In the genomic region with DNA sequence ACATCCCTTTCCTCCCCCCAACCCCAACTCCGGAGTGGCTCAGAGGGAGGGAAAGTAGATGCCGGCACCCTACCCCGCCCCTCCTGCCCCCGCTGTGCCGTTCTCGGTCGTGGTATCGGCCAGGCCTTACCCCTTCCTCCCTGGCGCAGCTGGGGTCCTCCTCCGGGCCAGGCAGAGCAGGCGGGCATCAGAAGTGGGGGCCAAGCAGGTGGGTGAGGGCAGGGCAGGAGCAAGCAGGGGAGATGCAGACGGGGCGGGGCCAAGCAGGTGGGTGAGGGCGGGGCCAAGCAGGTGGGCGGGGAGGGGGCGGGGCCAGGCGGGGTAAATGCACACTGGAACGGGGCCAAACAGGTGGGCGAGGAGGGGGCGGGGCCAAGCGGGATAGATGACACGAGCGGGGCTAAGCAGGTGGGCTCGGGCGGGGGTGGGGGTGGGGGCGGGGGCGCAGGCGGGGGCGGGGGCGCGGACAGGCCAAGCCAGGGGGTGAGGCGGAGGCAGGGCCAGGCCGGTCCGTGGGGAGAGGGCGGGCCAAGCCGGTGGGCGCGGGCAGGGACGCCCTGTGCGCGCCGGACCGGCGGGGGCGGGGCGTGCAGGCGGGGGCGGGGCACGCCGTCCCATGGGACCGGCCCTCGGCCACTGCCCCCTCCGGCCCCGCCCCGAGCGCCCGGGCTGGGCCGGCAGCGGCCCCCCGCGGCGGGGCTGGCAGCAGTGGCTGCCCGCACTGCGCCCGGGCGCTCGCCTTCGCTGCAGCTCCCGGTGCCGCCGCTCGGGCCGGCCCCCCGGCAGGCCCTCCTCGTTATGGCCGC, we compare ENCODE assay signal across 9 cellular contexts. TPM values are rescaled to one million over a fixed set of nuclear protein-coding genes. Genes with fewer than 3 reads are reported as not detected.
A peak's percentile ranks its signal among the peaks of the same experiment; 100 is the strongest.
DNase-seq lines count a peak whose midpoint lies in the region; ATAC-seq and TF ChIP-seq lines count a peak whose summit lies in the region.
"Had no signal": no experiment of that assay in that cellular context is flagged by ENCODE, and none has a peak within 500 bp of the region (broad histone marks: within the 10 kb centered on the region; RNA-seq: fewer than 3 reads in every experiment).

A gene with protein sequence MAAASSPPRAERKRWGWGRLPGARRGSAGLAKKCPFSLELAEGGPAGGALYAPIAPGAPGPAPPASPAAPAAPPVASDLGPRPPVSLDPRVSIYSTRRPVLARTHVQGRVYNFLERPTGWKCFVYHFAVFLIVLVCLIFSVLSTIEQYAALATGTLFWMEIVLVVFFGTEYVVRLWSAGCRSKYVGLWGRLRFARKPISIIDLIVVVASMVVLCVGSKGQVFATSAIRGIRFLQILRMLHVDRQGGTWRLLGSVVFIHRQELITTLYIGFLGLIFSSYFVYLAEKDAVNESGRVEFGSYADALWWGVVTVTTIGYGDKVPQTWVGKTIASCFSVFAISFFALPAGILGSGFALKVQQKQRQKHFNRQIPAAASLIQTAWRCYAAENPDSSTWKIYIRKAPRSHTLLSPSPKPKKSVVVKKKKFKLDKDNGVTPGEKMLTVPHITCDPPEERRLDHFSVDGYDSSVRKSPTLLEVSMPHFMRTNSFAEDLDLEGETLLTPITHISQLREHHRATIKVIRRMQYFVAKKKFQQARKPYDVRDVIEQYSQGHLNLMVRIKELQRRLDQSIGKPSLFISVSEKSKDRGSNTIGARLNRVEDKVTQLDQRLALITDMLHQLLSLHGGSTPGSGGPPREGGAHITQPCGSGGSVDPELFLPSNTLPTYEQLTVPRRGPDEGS (plus strand): TSS at position 708 of the 806 bp plus-strand sequence. CDS start 91 bp downstream, at position 799.
A gene with protein sequence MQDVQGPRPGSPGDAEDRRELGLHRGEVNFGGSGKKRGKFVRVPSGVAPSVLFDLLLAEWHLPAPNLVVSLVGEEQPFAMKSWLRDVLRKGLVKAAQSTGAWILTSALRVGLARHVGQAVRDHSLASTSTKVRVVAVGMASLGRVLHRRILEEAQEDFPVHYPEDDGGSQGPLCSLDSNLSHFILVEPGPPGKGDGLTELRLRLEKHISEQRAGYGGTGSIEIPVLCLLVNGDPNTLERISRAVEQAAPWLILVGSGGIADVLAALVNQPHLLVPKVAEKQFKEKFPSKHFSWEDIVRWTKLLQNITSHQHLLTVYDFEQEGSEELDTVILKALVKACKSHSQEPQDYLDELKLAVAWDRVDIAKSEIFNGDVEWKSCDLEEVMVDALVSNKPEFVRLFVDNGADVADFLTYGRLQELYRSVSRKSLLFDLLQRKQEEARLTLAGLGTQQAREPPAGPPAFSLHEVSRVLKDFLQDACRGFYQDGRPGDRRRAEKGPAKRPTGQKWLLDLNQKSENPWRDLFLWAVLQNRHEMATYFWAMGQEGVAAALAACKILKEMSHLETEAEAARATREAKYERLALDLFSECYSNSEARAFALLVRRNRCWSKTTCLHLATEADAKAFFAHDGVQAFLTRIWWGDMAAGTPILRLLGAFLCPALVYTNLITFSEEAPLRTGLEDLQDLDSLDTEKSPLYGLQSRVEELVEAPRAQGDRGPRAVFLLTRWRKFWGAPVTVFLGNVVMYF (N-terminal part only) (minus strand): TSS at position 214 of the 806 bp plus-strand sequence. CDS start 21,478 bp downstream, outside the sequence.

- TF ChIP-seq CTCF in omental fat pad (IDR thresholded peaks at IDR 0.05), result no peak
- no peak for TF ChIP-seq CTCF in thoracic aorta (IDR thresholded peaks at IDR 0.05)

- intact Hi-C loops in CD4-positive, alpha-beta memory T cell (cut with micrococcal nuclease), result loop anchor here (1.0 to 5.0 kb wide), 3 partner anchors 23 to 441 kb away; a partner anchor contains a TSS

- peaks cover 28 to 57% (median 41%) of the 10 kb centered on the region in 4 donors for H3K4me1 Mint-ChIP-seq in CD4-positive, alpha-beta memory T cell

- H3K9me3 Mint-ChIP-seq in CD4-positive, alpha-beta memory T cell, result peaks cover 0 to 2% (median 0%) of the 10 kb centered on the region in 8 donors

- no peak for TF ChIP-seq POLR2A in erythroblast (IDR thresholded peaks at IDR 0.05; ENCODE audit: low read length)

- POLR2A ChIA-PET in CD4-positive, alpha-beta memory T cell (lab: Charles Lee; ENCODE audit: partially characterized antibody), result interaction anchor here (1.5 to 6.1 kb wide), 4 partner anchors 22 to 440 kb away, joined by 3 to 35 read pairs (median 6); no protein-coding TSS in a partner anchor

- H3K27me3 Mint-ChIP-seq in CD4-positive, alpha-beta memory T cell, result no peaks in the 10 kb centered on the region

- H3K27me3 ChIP-seq in CD4-positive, alpha-beta memory T cell (ENCODE audit: insufficient read depth, low read length), result no peaks in the 10 kb centered on the region
- H3K27me3 ChIP-seq in thoracic aorta (replicated peaks; ENCODE audit: insufficient read depth), result no peaks in the 10 kb centered on the region

- H3K4me3 Mint-ChIP-seq in CD4-positive, alpha-beta memory T cell, result peak within 1 kb of the TSS; percentile 92 to 97 (median 94)

- H3K27ac ChIP-seq in CD4-positive, alpha-beta memory T cell (ENCODE audit: low read depth, low read length), result peak within 1 kb of the TSS; percentile 15
- H3K27ac ChIP-seq in thoracic aorta, result no peak within 1 kb of the TSS
- H3K27ac ChIP-seq: epithelial cell of prostate had no signal

- CTCF ChIA-PET in CD4-positive, alpha-beta memory T cell (lab: Charles Lee; ENCODE audit: partially characterized antibody), result interaction anchor here (1.5 to 4.4 kb wide), 3 partner anchors 17 to 448 kb away, joined by 4 to 30 read pairs (median 5); no protein-coding TSS in a partner anchor

- H3K36me3 ChIP-seq in CD4-positive, alpha-beta memory T cell (ENCODE audit: insufficient read depth, low read length), result no peaks in the 10 kb centered on the region
- no peaks in the 10 kb centered on the region for H3K36me3 ChIP-seq in thoracic aorta

- peak within 1 kb of the TSS; percentile 6 to 68 for H3K4me3 ChIP-seq in CD4-positive, alpha-beta memory T cell (ENCODE audit: low read length in 2 of 2)
- peak within 1 kb of the TSS; percentile 64 for H3K4me3 ChIP-seq in thoracic aorta

- H3K27ac Mint-ChIP-seq in CD4-positive, alpha-beta memory T cell, result peak within 1 kb of the TSS; percentile 72 to 90 (median 84)

- peak; percentile 61 to 82 (median 64) for DNase-seq in CD4-positive, alpha-beta memory T cell
- DNase-seq in NCI-H1105 treated with DMSO at 0.1 percent for 48 hours (lab: John Stamatoyannopoulos, UW) (peak; percentile 68), erythroblast (lab: John Stamatoyannopoulos, UW) (peak; percentile 39 to 49), omental fat pad (ENCODE audit: low spot score) (no peak), thoracic aorta (ENCODE audit: low spot score) (no peak), Ammon's horn (ENCODE audit: low spot score) (no peak)
- peak; percentile 30 to 61 (median 57) for DNase-seq in activated CD8-positive, alpha-beta memory T cell treated with anti-CD3 and anti-CD28 coated beads for 48 hours (ENCODE audit: low read depth in 2 of 3, low spot score in 2 of 3)

- H3K4me1 ChIP-seq in CD4-positive, alpha-beta memory T cell (ENCODE audit: insufficient read depth, low read length), result peaks cover 57% of the 10 kb centered on the region
- H3K4me1 ChIP-seq in thoracic aorta (ENCODE audit: control insufficient read depth in 1 of 2, low read depth in 2 of 2), result no peaks in the 10 kb centered on the region

- H3K9me3 ChIP-seq in CD4-positive, alpha-beta memory T cell (ENCODE audit: control insufficient read depth in 1 of 2, low read length in 2 of 2), result no peaks in the 10 kb centered on the region
- H3K9me3 ChIP-seq in thoracic aorta, result no peaks in the 10 kb centered on the region

- ATAC-seq in omental fat pad (ENCODE audit: low FRiP score), result peak; percentile 60
- ATAC-seq in thoracic aorta (ENCODE audit: insufficient number of reproducible peaks, low FRiP score, low read depth), result no peak
- ATAC-seq in GM21360 (IDR thresholded peaks at IDR 0.05; ENCODE audit: unreplicated experiment), result no peak

- H3K36me3 Mint-ChIP-seq in CD4-positive, alpha-beta memory T cell, result no peaks in the 10 kb centered on the region

RNA-seq across cellular contexts. Expression of the first gene that starts in this region (rescaled TPM):
- 10 to 100 TPM; 21.4 to 21.6 TPM for total RNA-seq in CD4-positive, alpha-beta memory T cell
- polyA plus RNA-seq in CD4-positive, alpha-beta memory T cell, result 10 to 100 TPM in 1 of 2 donors, 1 to 10 TPM in 1; 5.4 to 21.7 TPM
- total RNA-seq in omental fat pad (1 to 10 TPM; 4.5 to 5.9 (median 5.2) TPM), thoracic aorta (10 to 100 TPM in 1 of 2 donors, 1 to 10 TPM in 1; 4.4 to 25.3 TPM)

RNA-seq across cellular contexts. Expression of the second gene that starts in this region (rescaled TPM):
- under 1 TPM; 0.19 to 0.23 TPM for total RNA-seq in CD4-positive, alpha-beta memory T cell
- polyA plus RNA-seq in CD4-positive, alpha-beta memory T cell, result not detected
- total RNA-seq in omental fat pad (under 1 TPM in 1 of 4 donors, not detected in 3; 0.63 TPM), thoracic aorta (not detected)

Comparison
In these comparisons a context has a peak if more than half of its experiments do, and no peak if none do; other contexts are left out.
1. DNase-seq: peak in CD4-positive, alpha-beta memory T cell (5 of 5), NCI-H1105 treated with DMSO at 0.1 percent for 48 hours (single experiment), activated CD8-positive, alpha-beta memory T cell treated with anti-CD3 and anti-CD28 coated beads for 48 hours (3 of 3) and erythroblast (2 of 2); none in omental fat pad (single experiment), thoracic aorta (single experiment) and Ammon's horn (single experiment).